In the genomic region with DNA sequence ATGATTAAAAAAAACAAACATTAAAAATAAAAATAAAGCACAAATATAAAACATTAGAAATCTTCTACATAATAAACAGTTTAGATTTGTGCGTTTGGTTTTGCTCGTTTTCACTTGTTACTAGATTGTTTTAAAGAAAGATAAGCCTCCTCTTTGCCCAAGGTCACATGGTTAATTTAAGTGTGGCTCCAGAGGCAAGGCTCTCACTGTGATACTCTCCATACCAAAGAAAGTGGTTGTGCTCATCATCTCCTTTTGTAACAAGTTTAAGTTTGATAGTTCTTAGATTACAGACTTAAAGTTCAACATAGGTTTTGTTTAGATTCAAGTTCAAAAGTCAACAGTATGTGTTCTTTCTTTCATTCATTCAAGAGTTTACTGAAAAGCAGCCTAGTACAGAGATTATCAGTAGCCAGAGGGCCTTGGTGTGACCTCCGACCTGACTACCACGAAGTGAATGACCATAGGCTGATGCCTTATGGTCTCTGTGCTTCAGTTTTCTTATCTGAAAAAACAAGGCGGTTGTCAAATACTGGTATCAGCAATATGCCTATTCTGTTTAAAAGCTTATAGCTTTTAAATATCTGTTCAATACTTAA, we compare ENCODE assay signal across 1 cellular context.
A peak's percentile ranks its signal among the peaks of the same experiment; 100 is the strongest.
TF ChIP-seq lines count a peak whose summit lies in the region.

No MANE protein-coding gene starts in this region.

TF ChIP-seq in HepG2, 621 proteins besides CTCF, POLR2A, EP300 and RAD21 (continued from another document and continues in another):
- TF ChIP-seq, protein P1, sequence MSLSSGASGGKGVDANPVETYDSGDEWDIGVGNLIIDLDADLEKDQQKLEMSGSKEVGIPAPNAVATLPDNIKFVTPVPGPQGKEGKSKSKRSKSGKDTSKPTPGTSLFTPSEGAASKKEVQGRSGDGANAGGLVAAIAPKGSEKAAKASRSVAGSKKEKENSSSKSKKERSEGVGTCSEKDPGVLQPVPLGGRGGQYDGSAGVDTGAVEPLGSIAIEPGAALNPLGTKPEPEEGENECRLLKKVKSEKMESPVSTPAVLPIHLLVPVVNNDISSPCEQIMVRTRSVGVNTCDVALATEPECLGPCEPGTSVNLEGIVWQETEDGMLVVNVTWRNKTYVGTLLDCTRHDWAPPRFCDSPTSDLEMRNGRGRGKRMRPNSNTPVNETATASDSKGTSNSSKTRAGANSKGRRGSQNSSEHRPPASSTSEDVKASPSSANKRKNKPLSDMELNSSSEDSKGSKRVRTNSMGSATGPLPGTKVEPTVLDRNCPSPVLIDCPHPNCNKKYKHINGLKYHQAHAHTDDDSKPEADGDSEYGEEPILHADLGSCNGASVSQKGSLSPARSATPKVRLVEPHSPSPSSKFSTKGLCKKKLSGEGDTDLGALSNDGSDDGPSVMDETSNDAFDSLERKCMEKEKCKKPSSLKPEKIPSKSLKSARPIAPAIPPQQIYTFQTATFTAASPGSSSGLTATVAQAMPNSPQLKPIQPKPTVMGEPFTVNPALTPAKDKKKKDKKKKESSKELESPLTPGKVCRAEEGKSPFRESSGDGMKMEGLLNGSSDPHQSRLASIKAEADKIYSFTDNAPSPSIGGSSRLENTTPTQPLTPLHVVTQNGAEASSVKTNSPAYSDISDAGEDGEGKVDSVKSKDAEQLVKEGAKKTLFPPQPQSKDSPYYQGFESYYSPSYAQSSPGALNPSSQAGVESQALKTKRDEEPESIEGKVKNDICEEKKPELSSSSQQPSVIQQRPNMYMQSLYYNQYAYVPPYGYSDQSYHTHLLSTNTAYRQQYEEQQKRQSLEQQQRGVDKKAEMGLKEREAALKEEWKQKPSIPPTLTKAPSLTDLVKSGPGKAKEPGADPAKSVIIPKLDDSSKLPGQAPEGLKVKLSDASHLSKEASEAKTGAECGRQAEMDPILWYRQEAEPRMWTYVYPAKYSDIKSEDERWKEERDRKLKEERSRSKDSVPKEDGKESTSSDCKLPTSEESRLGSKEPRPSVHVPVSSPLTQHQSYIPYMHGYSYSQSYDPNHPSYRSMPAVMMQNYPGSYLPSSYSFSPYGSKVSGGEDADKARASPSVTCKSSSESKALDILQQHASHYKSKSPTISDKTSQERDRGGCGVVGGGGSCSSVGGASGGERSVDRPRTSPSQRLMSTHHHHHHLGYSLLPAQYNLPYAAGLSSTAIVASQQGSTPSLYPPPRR (CRISPR knock-in tag; IDR thresholded peaks at IDR 0.05; ENCODE audit: borderline replicate concordance) = peak; percentile 74; the same call in 1 of the 2 replicates
- TF ChIP-seq ZFP82 (CRISPR knock-in tag; IDR thresholded peaks at IDR 0.05; ENCODE audit: borderline replicate concordance) (no peak), HNF4A (CRISPR knock-in tag; IDR thresholded peaks at IDR 0.05) (peak; percentile 73), RCOR2 (CRISPR knock-in tag; IDR thresholded peaks at IDR 0.05) (0 out of 2 replicates have a peak, but pooled peaks have one; percentile 47), ZNF180 (CRISPR knock-in tag; IDR thresholded peaks at IDR 0.05; ENCODE audit: borderline replicate concordance, low read depth) (no peak), RARA (CRISPR knock-in tag; IDR thresholded peaks at IDR 0.05) (peak; percentile 97), SOX13 (IDR thresholded peaks at IDR 0.05) (no peak), SOX13 (CRISPR knock-in tag; conservative IDR thresholded peaks at IDR 0.05 in 1 of 2, IDR thresholded peaks at IDR 0.05 in 1 of 2) (peak in 1 of 2 experiments; percentile 73; a peak in 2 of 4 replicates), CCDC6 (CRISPR knock-in tag; IDR thresholded peaks at IDR 0.05) (no peak), TCF7 (IDR thresholded peaks at IDR 0.05; ENCODE audit: low read depth) (peak; percentile 26; the same call in 1 of the 2 replicates), ZNF598 (CRISPR knock-in tag; IDR thresholded peaks at IDR 0.05; ENCODE audit: borderline replicate concordance) (no peak), NR2C2 (CRISPR knock-in tag; IDR thresholded peaks at IDR 0.05; ENCODE audit: borderline replicate concordance) (peak; percentile 79), AGO2 (optimal IDR thresholded peaks at IDR 0.05; ENCODE audit: low read depth, low read length) (no peak), PAWR (CRISPR knock-in tag; IDR thresholded peaks at IDR 0.05; ENCODE audit: borderline replicate concordance) (no peak), PPARG (CRISPR knock-in tag; conservative IDR thresholded peaks at IDR 0.05) (peak; percentile 82), TBL1XR1 (IDR thresholded peaks at IDR 0.05; ENCODE audit: borderline replicate concordance, low read length, partially characterized antibody) (peak; percentile 86), YY1 (IDR thresholded peaks at IDR 0.05; ENCODE audit: insufficient read depth, insufficient replicate concordance, low read depth, low read length) (no peak), TBX2 (CRISPR knock-in tag; IDR thresholded peaks at IDR 0.05; ENCODE audit: borderline replicate concordance) (peak; percentile 32; the same call in 1 of the 2 replicates), FOXP1 (IDR thresholded peaks at IDR 0.05) (no peak), FOXP1 (CRISPR knock-in tag; IDR thresholded peaks at IDR 0.05) (peak; percentile 40; the same call in 1 of the 2 replicates), SOX5 (CRISPR knock-in tag; IDR thresholded peaks at IDR 0.05; ENCODE audit: borderline replicate concordance) (peak; percentile 31; the same call in 1 of the 2 replicates), ZNF773 (CRISPR knock-in tag; IDR thresholded peaks at IDR 0.05; ENCODE audit: borderline replicate concordance) (no peak)
- TF ChIP-seq, protein P2, sequence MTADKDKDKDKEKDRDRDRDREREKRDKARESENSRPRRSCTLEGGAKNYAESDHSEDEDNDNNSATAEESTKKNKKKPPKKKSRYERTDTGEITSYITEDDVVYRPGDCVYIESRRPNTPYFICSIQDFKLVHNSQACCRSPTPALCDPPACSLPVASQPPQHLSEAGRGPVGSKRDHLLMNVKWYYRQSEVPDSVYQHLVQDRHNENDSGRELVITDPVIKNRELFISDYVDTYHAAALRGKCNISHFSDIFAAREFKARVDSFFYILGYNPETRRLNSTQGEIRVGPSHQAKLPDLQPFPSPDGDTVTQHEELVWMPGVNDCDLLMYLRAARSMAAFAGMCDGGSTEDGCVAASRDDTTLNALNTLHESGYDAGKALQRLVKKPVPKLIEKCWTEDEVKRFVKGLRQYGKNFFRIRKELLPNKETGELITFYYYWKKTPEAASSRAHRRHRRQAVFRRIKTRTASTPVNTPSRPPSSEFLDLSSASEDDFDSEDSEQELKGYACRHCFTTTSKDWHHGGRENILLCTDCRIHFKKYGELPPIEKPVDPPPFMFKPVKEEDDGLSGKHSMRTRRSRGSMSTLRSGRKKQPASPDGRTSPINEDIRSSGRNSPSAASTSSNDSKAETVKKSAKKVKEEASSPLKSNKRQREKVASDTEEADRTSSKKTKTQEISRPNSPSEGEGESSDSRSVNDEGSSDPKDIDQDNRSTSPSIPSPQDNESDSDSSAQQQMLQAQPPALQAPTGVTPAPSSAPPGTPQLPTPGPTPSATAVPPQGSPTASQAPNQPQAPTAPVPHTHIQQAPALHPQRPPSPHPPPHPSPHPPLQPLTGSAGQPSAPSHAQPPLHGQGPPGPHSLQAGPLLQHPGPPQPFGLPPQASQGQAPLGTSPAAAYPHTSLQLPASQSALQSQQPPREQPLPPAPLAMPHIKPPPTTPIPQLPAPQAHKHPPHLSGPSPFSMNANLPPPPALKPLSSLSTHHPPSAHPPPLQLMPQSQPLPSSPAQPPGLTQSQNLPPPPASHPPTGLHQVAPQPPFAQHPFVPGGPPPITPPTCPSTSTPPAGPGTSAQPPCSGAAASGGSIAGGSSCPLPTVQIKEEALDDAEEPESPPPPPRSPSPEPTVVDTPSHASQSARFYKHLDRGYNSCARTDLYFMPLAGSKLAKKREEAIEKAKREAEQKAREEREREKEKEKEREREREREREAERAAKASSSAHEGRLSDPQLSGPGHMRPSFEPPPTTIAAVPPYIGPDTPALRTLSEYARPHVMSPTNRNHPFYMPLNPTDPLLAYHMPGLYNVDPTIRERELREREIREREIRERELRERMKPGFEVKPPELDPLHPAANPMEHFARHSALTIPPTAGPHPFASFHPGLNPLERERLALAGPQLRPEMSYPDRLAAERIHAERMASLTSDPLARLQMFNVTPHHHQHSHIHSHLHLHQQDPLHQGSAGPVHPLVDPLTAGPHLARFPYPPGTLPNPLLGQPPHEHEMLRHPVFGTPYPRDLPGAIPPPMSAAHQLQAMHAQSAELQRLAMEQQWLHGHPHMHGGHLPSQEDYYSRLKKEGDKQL (CRISPR knock-in tag; IDR thresholded peaks at IDR 0.05; ENCODE audit: low read depth) = peak; percentile 46; the same call in 1 of the 2 replicates
- TF ChIP-seq, protein P3, sequence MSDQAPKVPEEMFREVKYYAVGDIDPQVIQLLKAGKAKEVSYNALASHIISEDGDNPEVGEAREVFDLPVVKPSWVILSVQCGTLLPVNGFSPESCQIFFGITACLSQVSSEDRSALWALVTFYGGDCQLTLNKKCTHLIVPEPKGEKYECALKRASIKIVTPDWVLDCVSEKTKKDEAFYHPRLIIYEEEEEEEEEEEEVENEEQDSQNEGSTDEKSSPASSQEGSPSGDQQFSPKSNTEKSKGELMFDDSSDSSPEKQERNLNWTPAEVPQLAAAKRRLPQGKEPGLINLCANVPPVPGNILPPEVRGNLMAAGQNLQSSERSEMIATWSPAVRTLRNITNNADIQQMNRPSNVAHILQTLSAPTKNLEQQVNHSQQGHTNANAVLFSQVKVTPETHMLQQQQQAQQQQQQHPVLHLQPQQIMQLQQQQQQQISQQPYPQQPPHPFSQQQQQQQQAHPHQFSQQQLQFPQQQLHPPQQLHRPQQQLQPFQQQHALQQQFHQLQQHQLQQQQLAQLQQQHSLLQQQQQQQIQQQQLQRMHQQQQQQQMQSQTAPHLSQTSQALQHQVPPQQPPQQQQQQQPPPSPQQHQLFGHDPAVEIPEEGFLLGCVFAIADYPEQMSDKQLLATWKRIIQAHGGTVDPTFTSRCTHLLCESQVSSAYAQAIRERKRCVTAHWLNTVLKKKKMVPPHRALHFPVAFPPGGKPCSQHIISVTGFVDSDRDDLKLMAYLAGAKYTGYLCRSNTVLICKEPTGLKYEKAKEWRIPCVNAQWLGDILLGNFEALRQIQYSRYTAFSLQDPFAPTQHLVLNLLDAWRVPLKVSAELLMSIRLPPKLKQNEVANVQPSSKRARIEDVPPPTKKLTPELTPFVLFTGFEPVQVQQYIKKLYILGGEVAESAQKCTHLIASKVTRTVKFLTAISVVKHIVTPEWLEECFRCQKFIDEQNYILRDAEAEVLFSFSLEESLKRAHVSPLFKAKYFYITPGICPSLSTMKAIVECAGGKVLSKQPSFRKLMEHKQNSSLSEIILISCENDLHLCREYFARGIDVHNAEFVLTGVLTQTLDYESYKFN (CRISPR knock-in tag; conservative IDR thresholded peaks at IDR 0.05) = peak; percentile 61
- TF ChIP-seq, protein P4, sequence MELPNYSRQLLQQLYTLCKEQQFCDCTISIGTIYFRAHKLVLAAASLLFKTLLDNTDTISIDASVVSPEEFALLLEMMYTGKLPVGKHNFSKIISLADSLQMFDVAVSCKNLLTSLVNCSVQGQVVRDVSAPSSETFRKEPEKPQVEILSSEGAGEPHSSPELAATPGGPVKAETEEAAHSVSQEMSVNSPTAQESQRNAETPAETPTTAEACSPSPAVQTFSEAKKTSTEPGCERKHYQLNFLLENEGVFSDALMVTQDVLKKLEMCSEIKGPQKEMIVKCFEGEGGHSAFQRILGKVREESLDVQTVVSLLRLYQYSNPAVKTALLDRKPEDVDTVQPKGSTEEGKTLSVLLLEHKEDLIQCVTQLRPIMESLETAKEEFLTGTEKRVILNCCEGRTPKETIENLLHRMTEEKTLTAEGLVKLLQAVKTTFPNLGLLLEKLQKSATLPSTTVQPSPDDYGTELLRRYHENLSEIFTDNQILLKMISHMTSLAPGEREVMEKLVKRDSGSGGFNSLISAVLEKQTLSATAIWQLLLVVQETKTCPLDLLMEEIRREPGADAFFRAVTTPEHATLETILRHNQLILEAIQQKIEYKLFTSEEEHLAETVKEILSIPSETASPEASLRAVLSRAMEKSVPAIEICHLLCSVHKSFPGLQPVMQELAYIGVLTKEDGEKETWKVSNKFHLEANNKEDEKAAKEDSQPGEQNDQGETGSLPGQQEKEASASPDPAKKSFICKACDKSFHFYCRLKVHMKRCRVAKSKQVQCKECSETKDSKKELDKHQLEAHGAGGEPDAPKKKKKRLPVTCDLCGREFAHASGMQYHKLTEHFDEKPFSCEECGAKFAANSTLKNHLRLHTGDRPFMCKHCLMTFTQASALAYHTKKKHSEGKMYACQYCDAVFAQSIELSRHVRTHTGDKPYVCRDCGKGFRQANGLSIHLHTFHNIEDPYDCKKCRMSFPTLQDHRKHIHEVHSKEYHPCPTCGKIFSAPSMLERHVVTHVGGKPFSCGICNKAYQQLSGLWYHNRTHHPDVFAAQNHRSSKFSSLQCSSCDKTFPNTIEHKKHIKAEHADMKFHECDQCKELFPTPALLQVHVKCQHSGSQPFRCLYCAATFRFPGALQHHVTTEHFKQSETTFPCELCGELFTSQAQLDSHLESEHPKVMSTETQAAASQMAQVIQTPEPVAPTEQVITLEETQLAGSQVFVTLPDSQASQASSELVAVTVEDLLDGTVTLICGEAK (IDR thresholded peaks at IDR 0.05) = no peak
- TF ChIP-seq, protein P4 (CRISPR knock-in tag; IDR thresholded peaks at IDR 0.05) = no peak
- TF ChIP-seq, protein P5, sequence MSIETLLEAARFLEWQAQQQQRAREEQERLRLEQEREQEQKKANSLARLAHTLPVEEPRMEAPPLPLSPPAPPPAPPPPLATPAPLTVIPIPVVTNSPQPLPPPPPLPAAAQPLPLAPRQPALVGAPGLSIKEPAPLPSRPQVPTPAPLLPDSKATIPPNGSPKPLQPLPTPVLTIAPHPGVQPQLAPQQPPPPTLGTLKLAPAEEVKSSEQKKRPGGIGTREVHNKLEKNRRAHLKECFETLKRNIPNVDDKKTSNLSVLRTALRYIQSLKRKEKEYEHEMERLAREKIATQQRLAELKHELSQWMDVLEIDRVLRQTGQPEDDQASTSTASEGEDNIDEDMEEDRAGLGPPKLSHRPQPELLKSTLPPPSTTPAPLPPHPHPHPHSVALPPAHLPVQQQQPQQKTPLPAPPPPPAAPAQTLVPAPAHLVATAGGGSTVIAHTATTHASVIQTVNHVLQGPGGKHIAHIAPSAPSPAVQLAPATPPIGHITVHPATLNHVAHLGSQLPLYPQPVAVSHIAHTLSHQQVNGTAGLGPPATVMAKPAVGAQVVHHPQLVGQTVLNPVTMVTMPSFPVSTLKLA (IDR thresholded peaks at IDR 0.05) = no peak
